ENCODE assay signal across 10 cellular contexts in the genomic region with DNA sequence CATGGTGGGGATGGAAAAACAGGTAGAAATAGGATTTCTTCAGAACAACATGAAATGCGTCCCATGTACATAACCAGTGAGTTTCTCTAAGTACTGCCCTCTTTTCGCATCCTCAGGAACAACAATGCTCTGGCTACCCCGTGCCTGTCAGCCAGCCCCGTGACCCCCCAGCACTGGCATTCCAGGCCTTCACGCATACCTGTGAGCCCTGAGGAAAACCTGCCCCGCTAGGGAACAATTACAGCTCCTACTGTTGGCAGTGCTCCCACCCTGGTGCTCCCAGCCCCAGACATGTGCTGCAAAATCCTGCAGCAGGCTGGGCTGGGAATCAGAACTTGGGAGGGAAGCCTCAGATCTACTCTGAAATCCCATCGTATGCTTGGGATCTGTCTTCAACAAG. TPM values are rescaled to one million over a fixed set of nuclear protein-coding genes. Genes with fewer than 3 reads are reported as not detected.
DNase-seq lines count a peak whose midpoint lies in the region; ATAC-seq, FAIRE-seq and TF ChIP-seq lines count a peak whose summit lies in the region.
"Had no signal": no experiment of that assay in that cellular context is flagged by ENCODE, and none has a peak within 500 bp of the region (broad histone marks: within the 10 kb centered on the region; RNA-seq: fewer than 3 reads in every experiment).

No MANE protein-coding gene starts in this region.

- H3K4me2 ChIP-seq in neural progenitor cell, result no peak overlapping the region

- no peak overlapping the region for H2AFZ ChIP-seq in neural progenitor cell (replicated peaks)

- H3K4me3 ChIP-seq in gastroesophageal sphincter (no peak overlapping the region), skeletal muscle tissue (ENCODE audit: low read length in 3 of 3) (no peak overlapping the region), neural progenitor cell (no peak overlapping the region)

- peak; percentile 31 for FAIRE-seq in GM19239 (lab: Jason Lieb, UNC)
- FAIRE-seq: TTC549 had no signal

- WGBS in gastroesophageal sphincter (ENCODE audit: low coverage in 1 of 2), 2 donors, result 69 to 73% methylated on average over 3 to 4 of the region's 7 CpGs

- H3K9ac ChIP-seq in skeletal muscle tissue (ENCODE audit: low read depth in 1 of 3, low read length in 3 of 3) (peak overlapping the region in 1 of 3 donors; percentile 40), neural progenitor cell (no peak overlapping the region)

- H3K4me3 Mint-ChIP-seq in activated CD4-positive, alpha-beta memory T cell treated with anti-CD3 and anti-CD28 coated beads for 36 hours, result peak overlapping the region; percentile 8
- no peak overlapping the region for H3K4me3 Mint-ChIP-seq in neural progenitor cell

- no peaks in the 10 kb centered on the region for H3K9me3 Mint-ChIP-seq in activated CD4-positive, alpha-beta memory T cell treated with anti-CD3 and anti-CD28 coated beads for 36 hours
- H3K9me3 Mint-ChIP-seq in neural progenitor cell, result no peaks in the 10 kb centered on the region

- no peaks in the 10 kb centered on the region for H3K9me3 ChIP-seq in gastroesophageal sphincter
- no peaks in the 10 kb centered on the region for H3K9me3 ChIP-seq in skeletal muscle tissue (ENCODE audit: control insufficient read depth in 3 of 3, low read length in 3 of 3)
- H3K9me3 ChIP-seq in neural progenitor cell (ENCODE audit: low read depth), result no peaks in the 10 kb centered on the region

- intact Hi-C loops in activated CD4-positive, alpha-beta memory T cell treated with anti-CD3 and anti-CD28 coated beads for 36 hours (cut with micrococcal nuclease), result loop anchor here (10.0 kb wide), 2 partner anchors 543 to 873 kb away; partner anchors contain the start of genes ACAA2 and C18orf32

- H4K20me1 ChIP-seq in neural progenitor cell (ENCODE audit: low read depth), result peaks cover 10% of the 10 kb centered on the region

- H3K4me1 Mint-ChIP-seq in activated CD4-positive, alpha-beta memory T cell treated with anti-CD3 and anti-CD28 coated beads for 36 hours (ENCODE audit: low read depth), result peaks cover 89% of the 10 kb centered on the region
- peaks cover 90% of the 10 kb centered on the region for H3K4me1 Mint-ChIP-seq in neural progenitor cell

- H3K27me3 Mint-ChIP-seq in activated CD4-positive, alpha-beta memory T cell treated with anti-CD3 and anti-CD28 coated beads for 36 hours, result no peaks in the 10 kb centered on the region
- H3K27me3 Mint-ChIP-seq in neural progenitor cell (ENCODE audit: insufficient read depth, low read depth), result peaks cover 4% of the 10 kb centered on the region

- H3F3A ChIP-seq in neural progenitor cell (ENCODE audit: low read depth), result peaks cover 1% of the 10 kb centered on the region

- TF ChIP-seq CTCF in gastroesophageal sphincter (IDR thresholded peaks at IDR 0.05) (no peak), neural progenitor cell (IDR thresholded peaks at IDR 0.05) (no peak)

- H3K27ac ChIP-seq in gastroesophageal sphincter (peak overlapping the region; percentile 46 to 98 (median 88)), skeletal muscle tissue (ENCODE audit: low read depth, low read length) (peak overlapping the region; percentile 78), neural progenitor cell (no peak overlapping the region)

- DNase-seq in GM19239 (ENCODE audit: insufficient read length, low spot score) (no peak), neural progenitor cell (ENCODE audit: low spot score) (no peak)
- no peak for DNase-seq in activated CD4-positive, alpha-beta memory T cell treated with anti-CD3 and anti-CD28 coated beads for 36 hours
- DNase-seq in stimulated activated CD4-positive, alpha-beta T cell treated with anti-CD3 and anti-CD28 coated beads, Interleukin-2, amount 100 ng/mL, for 24 hours, result no peak
- DNase-seq: NCI-H1105 had no signal

- H3K27me3 ChIP-seq in gastroesophageal sphincter (no peaks in the 10 kb centered on the region), skeletal muscle tissue (ENCODE audit: control insufficient read depth in 3 of 3, insufficient read depth in 3 of 3, low read length in 3 of 3) (no peaks in the 10 kb centered on the region), neural progenitor cell (peaks cover 6% of the 10 kb centered on the region)

- H3K79me2 ChIP-seq in neural progenitor cell (ENCODE audit: low read depth), result no peaks in the 10 kb centered on the region

- POLR2A ChIA-PET in activated CD4-positive, alpha-beta memory T cell treated with anti-CD3 and anti-CD28 coated beads for 36 hours (lab: Charles Lee), result interaction anchor here (0.6 to 2.9 kb wide), 2 partner anchors 10 to 73 kb away, joined by 3 to 19 read pairs; partner anchors contain the start of gene SMAD7

- H3K27ac Mint-ChIP-seq in activated CD4-positive, alpha-beta memory T cell treated with anti-CD3 and anti-CD28 coated beads for 36 hours, result peak overlapping the region; percentile 82
- H3K27ac Mint-ChIP-seq in neural progenitor cell, result no peak overlapping the region

- no peak for TF ChIP-seq POLR2A in gastroesophageal sphincter (IDR thresholded peaks at IDR 0.05)

- CTCF ChIA-PET in activated CD4-positive, alpha-beta memory T cell treated with anti-CD3 and anti-CD28 coated beads for 36 hours (lab: Charles Lee), result interaction anchor here (2.0 kb wide), 1 partner anchor 10 kb away, joined by 7 read pairs; no protein-coding TSS in a partner anchor

- ATAC-seq in gastroesophageal sphincter (no peak), GM19467 (IDR thresholded peaks at IDR 0.05; ENCODE audit: unreplicated experiment) (no peak), GM18517 (IDR thresholded peaks at IDR 0.05; ENCODE audit: unreplicated experiment) (no peak)

- peaks cover 0 to 8% of the 10 kb centered on the region in 2 donors for H3K36me3 ChIP-seq in gastroesophageal sphincter
- H3K36me3 ChIP-seq in skeletal muscle tissue (ENCODE audit: control insufficient read depth in 3 of 3, insufficient read depth in 3 of 3, low read length in 3 of 3), result peaks cover 6 to 27% (median 9%) of the 10 kb centered on the region in 3 donors
- H3K36me3 ChIP-seq in neural progenitor cell, result no peaks in the 10 kb centered on the region

- H3K4me1 ChIP-seq in gastroesophageal sphincter (peaks cover 20 to 100% (median 89%) of the 10 kb centered on the region in 3 donors), skeletal muscle tissue (ENCODE audit: control insufficient read depth in 3 of 3, insufficient read depth in 3 of 3, low read length in 3 of 3) (peaks cover 83 to 97% (median 96%) of the 10 kb centered on the region in 3 donors), neural progenitor cell (peaks cover 35% of the 10 kb centered on the region)

- H3K36me3 Mint-ChIP-seq in activated CD4-positive, alpha-beta memory T cell treated with anti-CD3 and anti-CD28 coated beads for 36 hours, result peaks cover 22% of the 10 kb centered on the region
- H3K36me3 Mint-ChIP-seq in neural progenitor cell, result peaks cover 26% of the 10 kb centered on the region

- no peak for TF ChIP-seq EP300 in gastroesophageal sphincter (IDR thresholded peaks at IDR 0.05)

RNA-seq across cellular contexts. Expression of gene SMAD7, which starts 9.1 kb away (rescaled TPM):
- 10 to 100 TPM; 13.6 to 14.4 TPM for total RNA-seq in activated CD4-positive, alpha-beta memory T cell treated with anti-CD3 and anti-CD28 coated beads for 36 hours
- 10 to 100 TPM; 41.2 to 76.0 (median 55.2) TPM for total RNA-seq in gastroesophageal sphincter
- total RNA-seq in skeletal muscle tissue, result 8.9 TPM
- 1.1 and 2.0 TPM in 2 replicates for total RNA-seq in neural progenitor cell (ENCODE audit: low replicate concordance)
